ENCODE assay signal across 20 cellular contexts in the genomic region with DNA sequence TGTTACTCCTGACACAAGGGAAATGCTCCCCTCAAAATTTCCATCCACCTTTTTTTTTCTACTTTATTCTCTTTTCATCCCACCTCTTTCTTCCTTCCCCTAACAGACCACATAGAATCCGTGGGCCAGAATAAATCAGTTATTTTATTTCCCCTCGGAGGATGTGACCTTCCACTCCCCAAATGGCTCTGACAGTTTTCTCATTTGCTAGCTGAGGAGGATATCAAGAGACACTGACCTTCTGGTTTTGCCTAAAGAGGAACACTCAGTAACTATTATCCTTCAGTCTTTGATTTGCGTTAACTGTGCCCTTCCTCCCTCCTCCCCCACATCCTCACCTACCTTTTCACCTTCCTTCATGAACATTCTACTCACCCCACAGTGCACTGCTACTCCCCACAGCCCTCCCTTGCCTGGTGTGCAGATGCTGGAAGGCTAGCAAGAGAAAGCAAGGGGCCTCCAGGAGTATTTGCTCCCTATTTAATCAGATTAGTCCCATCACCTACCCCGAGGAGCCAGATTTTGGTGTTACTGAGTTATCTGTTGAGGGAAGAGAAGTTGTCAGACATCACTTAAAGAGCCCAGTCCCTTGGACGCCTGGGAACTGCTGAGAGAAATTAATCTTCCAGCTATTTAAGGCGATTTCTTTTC. TPM values are rescaled to one million over a fixed set of nuclear protein-coding genes. Genes with fewer than 3 reads are reported as not detected.
DNase-seq lines count a peak whose midpoint lies in the region; ATAC-seq and TF ChIP-seq lines count a peak whose summit lies in the region.
"Had no signal": no experiment of that assay in that cellular context is flagged by ENCODE, and none has a peak within 500 bp of the region (broad histone marks: within the 10 kb centered on the region; RNA-seq: fewer than 3 reads in every experiment).

No MANE protein-coding gene starts in this region.

- no peak overlapping the region for H3K4me3 ChIP-seq in Panc1 (ENCODE audit: low read depth in 2 of 2, low read length in 2 of 2)
- H3K4me3 ChIP-seq: heart left ventricle, upper lobe of right lung had no signal

- intact Hi-C loops in Panc1 (cut with micrococcal nuclease; ENCODE audit: unreplicated experiment): no loop called here

- peaks cover 38% of the 10 kb centered on the region for H3K36me3 Mint-ChIP-seq in T-helper 1 cell treated with Interleukin-12 subunit alpha and Interleukin-12 subunit beta and Interleukin-4 antibody, amounts not matched to agents 30 μg/mL and 1 μg/mL, for 36 hours (ENCODE audit: low read depth)

- no peak for TF ChIP-seq CTCF in Panc1 (IDR thresholded peaks at IDR 0.05)

- DNase-seq in T-helper 1 cell: no peak
- DNase-seq in Panc1 (ENCODE audit: low read depth, low spot score): no peak
- peak; percentile 61 for DNase-seq in left kidney (ENCODE audit: low read depth, low spot score)
- DNase-seq in NCI-H2171 treated with DMSO at 0.1 percent for 48 hours (lab: John Stamatoyannopoulos, UW): no peak
- DNase-seq in SW480 (ENCODE audit: low spot score): no peak
- DNase-seq: activated CD4-positive, CD25-positive, alpha-beta regulatory T cell; heart left ventricle; NCI-H1417; Right ventricle myocardium superior; stimulated activated CD4-positive, alpha-beta T cell treated with anti-CD3 and anti-CD28 coated beads, Interleukin-15, amount 100 ng/mL, for 24 hours; stimulated activated naive CD8-positive, alpha-beta T cell treated with anti-CD3 and anti-CD28 coated beads, Interleukin-15, amount 100 ng/mL, for 72 hours; upper lobe of right lung had no signal

- H3K4me3 Mint-ChIP-seq in T-helper 1 cell treated with Interleukin-12 subunit alpha and Interleukin-12 subunit beta and Interleukin-4 antibody, amounts not matched to agents 30 μg/mL and 1 μg/mL, for 36 hours: no peak overlapping the region
- H3K4me3 Mint-ChIP-seq: stimulated activated naive CD8-positive, alpha-beta T cell treated with anti-CD3 and anti-CD28 coated beads, Interleukin-15, amount 100 ng/mL, for 72 hours had no signal

- H3K9me3 ChIP-seq in Panc1 (ENCODE audit: control insufficient read depth, insufficient read depth, low read depth, low read length): no peaks in the 10 kb centered on the region
- H3K9me3 ChIP-seq: heart left ventricle, upper lobe of right lung had no signal

- in situ Hi-C loops in Panc1 (cut with HindIII; ENCODE audit: low pct_unique_long_range_greater_than_20kb, low sequenced_read_pairs): no loop called here

- no TSS peak for BruUV-seq in Panc1 (replicated peaks; lab: Mats Ljungman, UMichigan)

- no peaks in the 10 kb centered on the region for H3K4me1 ChIP-seq in Panc1 (ENCODE audit: control insufficient read depth, insufficient read depth, low read length)
- H3K4me1 ChIP-seq: upper lobe of right lung had no signal

- no peaks in the 10 kb centered on the region for H3K36me3 ChIP-seq in Panc1 (ENCODE audit: control insufficient read depth, insufficient read depth, low read length)

- H3K4me1 Mint-ChIP-seq in T-helper 1 cell treated with Interleukin-12 subunit alpha and Interleukin-12 subunit beta and Interleukin-4 antibody, amounts not matched to agents 30 μg/mL and 1 μg/mL, for 36 hours (ENCODE audit: low read depth): peaks cover 41% of the 10 kb centered on the region

- peak; percentile 27; the same call in 1 of the 2 replicates for ATAC-seq in Panc1
- ATAC-seq: heart left ventricle; stimulated activated naive CD8-positive, alpha-beta T cell treated with anti-CD3 and anti-CD28 coated beads, Interleukin-15, amount 100 ng/mL, for 72 hours; upper lobe of right lung had no signal

- peak overlapping the region; percentile 43 for H3K27ac Mint-ChIP-seq in T-helper 1 cell treated with Interleukin-12 subunit alpha and Interleukin-12 subunit beta and Interleukin-4 antibody, amounts not matched to agents 30 μg/mL and 1 μg/mL, for 36 hours

- H3K9me3 Mint-ChIP-seq in T-helper 1 cell treated with Interleukin-12 subunit alpha and Interleukin-12 subunit beta and Interleukin-4 antibody, amounts not matched to agents 30 μg/mL and 1 μg/mL, for 36 hours: no peaks in the 10 kb centered on the region
- H3K9me3 Mint-ChIP-seq: stimulated activated naive CD8-positive, alpha-beta T cell treated with anti-CD3 and anti-CD28 coated beads, Interleukin-15, amount 100 ng/mL, for 72 hours had no signal

- CTCF ChIA-PET in Panc1 (lab: Charles Lee): no interaction called here

- no peak overlapping the region for H3K27ac ChIP-seq in Panc1 (ENCODE audit: low read length)
- H3K27ac ChIP-seq: C4-2B, heart left ventricle, upper lobe of right lung had no signal

- H3K27me3 Mint-ChIP-seq in T-helper 1 cell treated with Interleukin-12 subunit alpha and Interleukin-12 subunit beta and Interleukin-4 antibody, amounts not matched to agents 30 μg/mL and 1 μg/mL, for 36 hours (ENCODE audit: low read depth): no peaks in the 10 kb centered on the region
- H3K27me3 Mint-ChIP-seq: stimulated activated naive CD8-positive, alpha-beta T cell treated with anti-CD3 and anti-CD28 coated beads, Interleukin-15, amount 100 ng/mL, for 72 hours had no signal

- H3K27me3 ChIP-seq in Panc1 (ENCODE audit: control insufficient read depth, insufficient read depth, low read length): no peaks in the 10 kb centered on the region
- H3K27me3 ChIP-seq: heart left ventricle, upper lobe of right lung had no signal

- POLR2A ChIA-PET in Panc1 (lab: Charles Lee): no interaction called here

RNA-seq across cellular contexts. Expression of a gene that starts 11.7 kb away (rescaled TPM):
- total RNA-seq in Panc1 (2021; ENCODE audit: unreplicated experiment): 149 TPM
- 252 TPM for polyA plus RNA-seq in Panc1 (2012; ENCODE audit: insufficient read length)

RNA-seq across cellular contexts. Expression of a gene that starts 13.0 kb away (rescaled TPM):
- 5.6 TPM for total RNA-seq in Panc1 (2021; ENCODE audit: unreplicated experiment)
- 7.1 TPM for polyA plus RNA-seq in Panc1 (2012; ENCODE audit: insufficient read length)

RNA-seq across cellular contexts. Expression of a gene that starts 19.0 kb away (rescaled TPM):
- not detected for total RNA-seq in Panc1 (2021; ENCODE audit: unreplicated experiment)
- not detected for polyA plus RNA-seq in Panc1 (2012; ENCODE audit: insufficient read length)
- total RNA-seq: A172; cardiac septum; heart left ventricle; lung microvascular endothelial cell; renal cortical epithelial cell; Right ventricle myocardium superior; T-helper 2 cell treated with Interferon-gamma antibody and Interleukin-4, amounts not matched to agents 100 ng/mL and 5 ng/mL, for 36 hours; upper lobe of right lung had no signal
- polyA plus RNA-seq: adipose tissue, heart left ventricle had no signal

RNA-seq across cellular contexts. Expression of a gene that starts 34.3 kb away (rescaled TPM):
- 9.0 TPM for total RNA-seq in Panc1 (2021; ENCODE audit: unreplicated experiment)
- 6.8 TPM for polyA plus RNA-seq in Panc1 (2012; ENCODE audit: insufficient read length)

RNA-seq across cellular contexts. Expression of a gene that starts 40.6 kb away (rescaled TPM):
- total RNA-seq in Panc1 (2021; ENCODE audit: unreplicated experiment): 50.2 TPM
- 22.9 TPM for polyA plus RNA-seq in Panc1 (2012; ENCODE audit: insufficient read length)
